Comparison of ENCODE assay signal across 1 cellular context in genomic region chr13:33279898-33280549, GRCh38.
TF ChIP-seq lines count a peak whose summit lies in the region.

No MANE protein-coding gene starts in this region.

TF ChIP-seq in GM23338, 12 proteins besides CTCF, POLR2A, EP300 and RAD21:
- TF ChIP-seq ZNF462 (CRISPR knock-in tag; IDR thresholded peaks at IDR 0.05): no peak
- no peak for TF ChIP-seq CREB1 (CRISPR knock-in tag; IDR thresholded peaks at IDR 0.05; ENCODE audit: low read depth)
- TF ChIP-seq NANOG (IDR thresholded peaks at IDR 0.05; ENCODE audit: borderline replicate concordance): no peak
- TF ChIP-seq REST (IDR thresholded peaks at IDR 0.05; ENCODE audit: unreplicated experiment): no peak
- no peak for TF ChIP-seq EZH2phosphoT487 (IDR thresholded peaks at IDR 0.05; ENCODE audit: unreplicated experiment)
- TF ChIP-seq EZH2 (IDR thresholded peaks at IDR 0.05; ENCODE audit: low read depth, unreplicated experiment): no peak
- TF ChIP-seq STAT1 (IDR thresholded peaks at IDR 0.05; ENCODE audit: unreplicated experiment): no peak
- TF ChIP-seq ETS1 (IDR thresholded peaks at IDR 0.05): no peak
- TF ChIP-seq POLR2AphosphoS5 (IDR thresholded peaks at IDR 0.05; ENCODE audit: low read depth): no peak
- no peak for TF ChIP-seq ZNF331 (CRISPR knock-in tag; IDR thresholded peaks at IDR 0.05; ENCODE audit: low read depth)
